ENCODE assay signal across 1 cellular context in the genomic region with DNA sequence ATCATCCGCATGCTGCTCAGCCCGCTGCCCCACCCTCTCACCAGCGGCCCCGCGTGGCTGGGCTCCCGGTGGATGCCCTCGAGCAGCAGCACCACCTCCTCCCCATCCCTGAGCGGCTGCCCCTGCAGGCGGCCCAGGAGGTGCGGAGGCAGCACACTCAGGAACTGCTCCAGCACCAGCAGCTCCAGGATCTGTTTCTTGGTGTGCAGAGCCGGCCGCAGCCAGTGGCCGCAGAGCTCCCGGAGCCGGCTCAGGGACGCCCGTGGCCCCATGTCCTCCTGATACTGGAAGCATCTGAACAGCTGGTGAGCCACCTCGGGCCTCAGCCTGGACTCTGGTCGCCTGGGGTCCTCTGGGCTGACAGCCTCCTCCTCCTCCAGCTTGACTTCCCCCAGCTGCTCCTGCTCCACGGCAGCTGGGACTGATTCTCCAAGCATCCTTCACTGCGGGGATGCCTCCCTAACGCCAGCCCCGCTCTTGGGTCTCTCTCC.
TF ChIP-seq lines count a peak whose summit lies in the region.

No MANE protein-coding gene starts in this region.

TF ChIP-seq in HepG2, 621 proteins besides CTCF, POLR2A, EP300 and RAD21 (continued from another document):
- TF ChIP-seq ZBTB21 (CRISPR knock-in tag; IDR thresholded peaks at IDR 0.05) (no peak), XRCC5 (optimal IDR thresholded peaks at IDR 0.05; ENCODE audit: low read length) (no peak), SP1 (IDR thresholded peaks at IDR 0.05) (no peak), SP1 (CRISPR knock-in tag; IDR thresholded peaks at IDR 0.05) (no peak)
- TF ChIP-seq, protein P1, sequence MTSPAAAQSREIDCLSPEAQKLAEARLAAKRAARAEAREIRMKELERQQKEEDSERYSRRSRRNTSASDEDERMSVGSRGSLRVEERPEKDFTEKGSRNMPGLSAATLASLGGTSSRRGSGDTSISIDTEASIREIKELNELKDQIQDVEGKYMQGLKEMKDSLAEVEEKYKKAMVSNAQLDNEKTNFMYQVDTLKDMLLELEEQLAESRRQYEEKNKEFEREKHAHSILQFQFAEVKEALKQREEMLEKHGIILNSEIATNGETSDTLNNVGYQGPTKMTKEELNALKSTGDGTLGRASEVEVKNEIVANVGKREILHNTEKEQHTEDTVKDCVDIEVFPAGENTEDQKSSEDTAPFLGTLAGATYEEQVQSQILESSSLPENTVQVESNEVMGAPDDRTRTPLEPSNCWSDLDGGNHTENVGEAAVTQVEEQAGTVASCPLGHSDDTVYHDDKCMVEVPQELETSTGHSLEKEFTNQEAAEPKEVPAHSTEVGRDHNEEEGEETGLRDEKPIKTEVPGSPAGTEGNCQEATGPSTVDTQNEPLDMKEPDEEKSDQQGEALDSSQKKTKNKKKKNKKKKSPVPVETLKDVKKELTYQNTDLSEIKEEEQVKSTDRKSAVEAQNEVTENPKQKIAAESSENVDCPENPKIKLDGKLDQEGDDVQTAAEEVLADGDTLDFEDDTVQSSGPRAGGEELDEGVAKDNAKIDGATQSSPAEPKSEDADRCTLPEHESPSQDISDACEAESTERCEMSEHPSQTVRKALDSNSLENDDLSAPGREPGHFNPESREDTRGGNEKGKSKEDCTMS (CRISPR knock-in tag; conservative IDR thresholded peaks at IDR 0.05): no peak
- TF ChIP-seq, protein P2, sequence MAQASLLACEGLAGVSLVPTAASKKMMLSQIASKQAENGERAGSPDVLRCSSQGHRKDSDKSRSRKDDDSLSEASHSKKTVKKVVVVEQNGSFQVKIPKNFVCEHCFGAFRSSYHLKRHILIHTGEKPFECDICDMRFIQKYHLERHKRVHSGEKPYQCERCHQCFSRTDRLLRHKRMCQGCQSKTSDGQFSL (CRISPR knock-in tag; IDR thresholded peaks at IDR 0.05): no peak
- TF ChIP-seq, protein P3, sequence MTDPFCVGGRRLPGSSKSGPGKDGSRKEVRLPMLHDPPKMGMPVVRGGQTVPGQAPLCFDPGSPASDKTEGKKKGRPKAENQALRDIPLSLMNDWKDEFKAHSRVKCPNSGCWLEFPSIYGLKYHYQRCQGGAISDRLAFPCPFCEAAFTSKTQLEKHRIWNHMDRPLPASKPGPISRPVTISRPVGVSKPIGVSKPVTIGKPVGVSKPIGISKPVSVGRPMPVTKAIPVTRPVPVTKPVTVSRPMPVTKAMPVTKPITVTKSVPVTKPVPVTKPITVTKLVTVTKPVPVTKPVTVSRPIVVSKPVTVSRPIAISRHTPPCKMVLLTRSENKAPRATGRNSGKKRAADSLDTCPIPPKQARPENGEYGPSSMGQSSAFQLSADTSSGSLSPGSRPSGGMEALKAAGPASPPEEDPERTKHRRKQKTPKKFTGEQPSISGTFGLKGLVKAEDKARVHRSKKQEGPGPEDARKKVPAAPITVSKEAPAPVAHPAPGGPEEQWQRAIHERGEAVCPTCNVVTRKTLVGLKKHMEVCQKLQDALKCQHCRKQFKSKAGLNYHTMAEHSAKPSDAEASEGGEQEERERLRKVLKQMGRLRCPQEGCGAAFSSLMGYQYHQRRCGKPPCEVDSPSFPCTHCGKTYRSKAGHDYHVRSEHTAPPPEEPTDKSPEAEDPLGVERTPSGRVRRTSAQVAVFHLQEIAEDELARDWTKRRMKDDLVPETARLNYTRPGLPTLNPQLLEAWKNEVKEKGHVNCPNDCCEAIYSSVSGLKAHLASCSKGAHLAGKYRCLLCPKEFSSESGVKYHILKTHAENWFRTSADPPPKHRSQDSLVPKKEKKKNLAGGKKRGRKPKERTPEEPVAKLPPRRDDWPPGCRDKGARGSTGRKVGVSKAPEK (CRISPR knock-in tag; IDR thresholded peaks at IDR 0.05; ENCODE audit: borderline replicate concordance): no peak
- TF ChIP-seq, protein P4, sequence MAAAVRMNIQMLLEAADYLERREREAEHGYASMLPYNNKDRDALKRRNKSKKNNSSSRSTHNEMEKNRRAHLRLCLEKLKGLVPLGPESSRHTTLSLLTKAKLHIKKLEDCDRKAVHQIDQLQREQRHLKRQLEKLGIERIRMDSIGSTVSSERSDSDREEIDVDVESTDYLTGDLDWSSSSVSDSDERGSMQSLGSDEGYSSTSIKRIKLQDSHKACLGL (CRISPR knock-in tag; IDR thresholded peaks at IDR 0.05): 0 out of 2 replicates have a peak, but pooled peaks have one; percentile 27
- TF ChIP-seq, protein P5, sequence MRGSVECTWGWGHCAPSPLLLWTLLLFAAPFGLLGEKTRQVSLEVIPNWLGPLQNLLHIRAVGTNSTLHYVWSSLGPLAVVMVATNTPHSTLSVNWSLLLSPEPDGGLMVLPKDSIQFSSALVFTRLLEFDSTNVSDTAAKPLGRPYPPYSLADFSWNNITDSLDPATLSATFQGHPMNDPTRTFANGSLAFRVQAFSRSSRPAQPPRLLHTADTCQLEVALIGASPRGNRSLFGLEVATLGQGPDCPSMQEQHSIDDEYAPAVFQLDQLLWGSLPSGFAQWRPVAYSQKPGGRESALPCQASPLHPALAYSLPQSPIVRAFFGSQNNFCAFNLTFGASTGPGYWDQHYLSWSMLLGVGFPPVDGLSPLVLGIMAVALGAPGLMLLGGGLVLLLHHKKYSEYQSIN (CRISPR knock-in tag; IDR thresholded peaks at IDR 0.05; ENCODE audit: borderline replicate concordance): no peak
- TF ChIP-seq, protein P6, sequence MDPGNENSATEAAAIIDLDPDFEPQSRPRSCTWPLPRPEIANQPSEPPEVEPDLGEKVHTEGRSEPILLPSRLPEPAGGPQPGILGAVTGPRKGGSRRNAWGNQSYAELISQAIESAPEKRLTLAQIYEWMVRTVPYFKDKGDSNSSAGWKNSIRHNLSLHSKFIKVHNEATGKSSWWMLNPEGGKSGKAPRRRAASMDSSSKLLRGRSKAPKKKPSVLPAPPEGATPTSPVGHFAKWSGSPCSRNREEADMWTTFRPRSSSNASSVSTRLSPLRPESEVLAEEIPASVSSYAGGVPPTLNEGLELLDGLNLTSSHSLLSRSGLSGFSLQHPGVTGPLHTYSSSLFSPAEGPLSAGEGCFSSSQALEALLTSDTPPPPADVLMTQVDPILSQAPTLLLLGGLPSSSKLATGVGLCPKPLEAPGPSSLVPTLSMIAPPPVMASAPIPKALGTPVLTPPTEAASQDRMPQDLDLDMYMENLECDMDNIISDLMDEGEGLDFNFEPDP (CRISPR knock-in tag; conservative IDR thresholded peaks at IDR 0.05): no peak
- TF ChIP-seq, protein P7, sequence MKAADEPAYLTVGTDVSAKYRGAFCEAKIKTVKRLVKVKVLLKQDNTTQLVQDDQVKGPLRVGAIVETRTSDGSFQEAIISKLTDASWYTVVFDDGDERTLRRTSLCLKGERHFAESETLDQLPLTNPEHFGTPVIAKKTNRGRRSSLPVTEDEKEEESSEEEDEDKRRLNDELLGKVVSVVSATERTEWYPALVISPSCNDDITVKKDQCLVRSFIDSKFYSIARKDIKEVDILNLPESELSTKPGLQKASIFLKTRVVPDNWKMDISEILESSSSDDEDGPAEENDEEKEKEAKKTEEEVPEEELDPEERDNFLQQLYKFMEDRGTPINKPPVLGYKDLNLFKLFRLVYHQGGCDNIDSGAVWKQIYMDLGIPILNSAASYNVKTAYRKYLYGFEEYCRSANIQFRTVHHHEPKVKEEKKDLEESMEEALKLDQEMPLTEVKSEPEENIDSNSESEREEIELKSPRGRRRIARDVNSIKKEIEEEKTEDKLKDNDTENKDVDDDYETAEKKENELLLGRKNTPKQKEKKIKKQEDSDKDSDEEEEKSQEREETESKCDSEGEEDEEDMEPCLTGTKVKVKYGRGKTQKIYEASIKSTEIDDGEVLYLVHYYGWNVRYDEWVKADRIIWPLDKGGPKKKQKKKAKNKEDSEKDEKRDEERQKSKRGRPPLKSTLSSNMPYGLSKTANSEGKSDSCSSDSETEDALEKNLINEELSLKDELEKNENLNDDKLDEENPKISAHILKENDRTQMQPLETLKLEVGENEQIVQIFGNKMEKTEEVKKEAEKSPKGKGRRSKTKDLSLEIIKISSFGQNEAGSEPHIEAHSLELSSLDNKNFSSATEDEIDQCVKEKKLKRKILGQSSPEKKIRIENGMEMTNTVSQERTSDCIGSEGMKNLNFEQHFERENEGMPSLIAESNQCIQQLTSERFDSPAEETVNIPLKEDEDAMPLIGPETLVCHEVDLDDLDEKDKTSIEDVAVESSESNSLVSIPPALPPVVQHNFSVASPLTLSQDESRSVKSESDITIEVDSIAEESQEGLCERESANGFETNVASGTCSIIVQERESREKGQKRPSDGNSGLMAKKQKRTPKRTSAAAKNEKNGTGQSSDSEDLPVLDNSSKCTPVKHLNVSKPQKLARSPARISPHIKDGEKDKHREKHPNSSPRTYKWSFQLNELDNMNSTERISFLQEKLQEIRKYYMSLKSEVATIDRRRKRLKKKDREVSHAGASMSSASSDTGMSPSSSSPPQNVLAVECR (CRISPR knock-in tag; IDR thresholded peaks at IDR 0.05; ENCODE audit: borderline replicate concordance): no peak
- TF ChIP-seq, protein P8, sequence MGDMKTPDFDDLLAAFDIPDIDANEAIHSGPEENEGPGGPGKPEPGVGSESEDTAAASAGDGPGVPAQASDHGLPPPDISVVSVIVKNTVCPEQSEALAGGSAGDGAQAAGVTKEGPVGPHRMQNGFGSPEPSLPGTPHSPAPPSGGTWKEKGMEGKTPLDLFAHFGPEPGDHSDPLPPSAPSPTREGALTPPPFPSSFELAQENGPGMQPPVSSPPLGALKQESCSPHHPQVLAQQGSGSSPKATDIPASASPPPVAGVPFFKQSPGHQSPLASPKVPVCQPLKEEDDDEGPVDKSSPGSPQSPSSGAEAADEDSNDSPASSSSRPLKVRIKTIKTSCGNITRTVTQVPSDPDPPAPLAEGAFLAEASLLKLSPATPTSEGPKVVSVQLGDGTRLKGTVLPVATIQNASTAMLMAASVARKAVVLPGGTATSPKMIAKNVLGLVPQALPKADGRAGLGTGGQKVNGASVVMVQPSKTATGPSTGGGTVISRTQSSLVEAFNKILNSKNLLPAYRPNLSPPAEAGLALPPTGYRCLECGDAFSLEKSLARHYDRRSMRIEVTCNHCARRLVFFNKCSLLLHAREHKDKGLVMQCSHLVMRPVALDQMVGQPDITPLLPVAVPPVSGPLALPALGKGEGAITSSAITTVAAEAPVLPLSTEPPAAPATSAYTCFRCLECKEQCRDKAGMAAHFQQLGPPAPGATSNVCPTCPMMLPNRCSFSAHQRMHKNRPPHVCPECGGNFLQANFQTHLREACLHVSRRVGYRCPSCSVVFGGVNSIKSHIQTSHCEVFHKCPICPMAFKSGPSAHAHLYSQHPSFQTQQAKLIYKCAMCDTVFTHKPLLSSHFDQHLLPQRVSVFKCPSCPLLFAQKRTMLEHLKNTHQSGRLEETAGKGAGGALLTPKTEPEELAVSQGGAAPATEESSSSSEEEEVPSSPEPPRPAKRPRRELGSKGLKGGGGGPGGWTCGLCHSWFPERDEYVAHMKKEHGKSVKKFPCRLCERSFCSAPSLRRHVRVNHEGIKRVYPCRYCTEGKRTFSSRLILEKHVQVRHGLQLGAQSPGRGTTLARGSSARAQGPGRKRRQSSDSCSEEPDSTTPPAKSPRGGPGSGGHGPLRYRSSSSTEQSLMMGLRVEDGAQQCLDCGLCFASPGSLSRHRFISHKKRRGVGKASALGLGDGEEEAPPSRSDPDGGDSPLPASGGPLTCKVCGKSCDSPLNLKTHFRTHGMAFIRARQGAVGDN (CRISPR knock-in tag; IDR thresholded peaks at IDR 0.05): peak; percentile 31
